Comparison of ENCODE assay signal across 17 cellular contexts in the genomic region with DNA sequence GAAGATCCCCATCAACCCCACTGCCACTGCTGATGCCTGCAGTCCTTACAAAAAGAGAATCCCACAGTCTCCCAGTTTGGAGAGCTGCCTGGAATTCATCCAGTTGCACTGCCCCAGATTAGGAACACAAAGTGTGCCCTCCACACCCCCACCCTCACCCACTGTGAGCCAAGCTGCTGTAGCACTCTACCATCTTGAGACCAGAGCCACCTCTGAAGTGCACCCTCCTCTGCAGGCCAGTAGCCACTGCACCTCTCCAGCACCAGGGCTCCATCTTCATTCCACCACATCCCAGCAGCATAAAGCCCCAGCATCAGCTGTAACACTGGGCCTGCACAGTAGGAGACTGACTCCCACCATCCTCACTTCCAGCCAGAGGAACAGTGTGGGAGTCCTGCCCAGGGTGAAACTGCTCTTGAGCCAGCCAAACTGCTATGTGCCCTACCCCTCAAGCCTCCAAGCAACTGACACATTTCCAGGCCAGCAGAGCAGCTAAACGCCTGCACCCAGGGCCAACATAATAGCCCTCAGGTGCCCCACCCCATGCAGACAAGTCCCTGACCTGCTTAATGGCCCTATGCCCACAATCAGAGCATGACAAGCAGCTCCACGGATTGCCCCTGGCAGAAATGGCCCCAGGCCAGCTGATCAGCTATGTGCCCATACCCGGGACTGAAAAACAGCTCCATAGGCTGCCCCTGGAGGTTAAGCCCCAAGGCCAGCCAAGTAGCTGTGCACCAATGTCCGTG.
"Had no signal": no experiment of that assay in that cellular context is flagged by ENCODE, and none has a peak within 500 bp of the region (broad histone marks: within the 10 kb centered on the region; RNA-seq: fewer than 3 reads in every experiment).

No MANE protein-coding gene starts in this region.

- H3K27ac ChIP-seq: brain microvascular endothelial cell, stomach, thoracic aorta, vagina had no signal

- H3K4me1 ChIP-seq: stomach had no signal

- H3K4me3 ChIP-seq: stomach, thoracic aorta, vagina had no signal

- H3K36me3 ChIP-seq: brain microvascular endothelial cell, vagina had no signal

- ATAC-seq: left lobe of liver, natural killer cell had no signal

- H3K27me3 ChIP-seq: brain microvascular endothelial cell, stomach, vagina had no signal

- DNase-seq: activated CD4-positive, alpha-beta T cell treated with anti-CD3 and anti-CD28 coated beads for 1 hour; activated CD4-positive, alpha-beta T cell treated with anti-CD3 and anti-CD28 coated beads, Interleukin-2, amount 50 U/mL, for 4 hours; activated naive CD4-positive, alpha-beta T cell treated with Interleukin-2 at 50 U/mL for 16 hours; activated T-cell treated with anti-CD3 and anti-CD28 coated beads for 4 hours; anterior cingulate cortex; brain microvascular endothelial cell; cortex of kidney; effector memory CD4-positive, alpha-beta T cell; mesenchymal stem cell; natural killer cell; small intestine; stimulated activated CD4-positive, alpha-beta T cell treated with anti-CD3 and anti-CD28 coated beads, Interleukin-4, amount 100 ng/mL, for 4 hours; stomach had no signal

- FAIRE-seq: frontal cortex, small intestine had no signal
